ENCODE assay signal across 9 cellular contexts in the genomic region with DNA sequence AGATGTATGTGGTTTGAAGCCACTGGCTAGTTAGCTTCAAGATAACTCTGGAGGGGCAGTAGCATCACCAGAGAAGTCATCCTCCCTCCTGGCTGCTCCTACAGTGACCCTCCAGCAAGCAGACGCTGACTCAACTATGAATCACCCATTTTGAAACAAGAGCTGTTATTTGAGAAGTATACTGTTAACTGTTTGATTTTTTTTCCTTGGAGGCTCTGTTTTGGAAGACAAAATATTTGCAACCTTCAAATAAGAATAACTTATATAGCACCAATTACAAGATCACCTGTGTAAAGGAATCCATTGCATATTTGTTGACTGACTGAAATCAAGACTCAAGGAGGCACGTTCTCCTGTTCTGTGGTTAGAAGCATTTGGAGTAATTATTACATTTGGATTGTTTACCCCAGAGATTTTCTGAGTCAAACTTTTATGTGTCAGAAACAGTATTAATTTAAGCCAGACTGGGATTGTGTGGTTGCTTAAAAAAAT.
A peak's percentile ranks its signal among the peaks of the same experiment; 100 is the strongest.
DNase-seq lines count a peak whose midpoint lies in the region; FAIRE-seq and TF ChIP-seq lines count a peak whose summit lies in the region.
"Had no signal": no experiment of that assay in that cellular context is flagged by ENCODE, and none has a peak within 500 bp of the region (broad histone marks: within the 10 kb centered on the region; RNA-seq: fewer than 3 reads in every experiment).

No MANE protein-coding gene starts in this region.

- no peak overlapping the region for H4K8ac ChIP-seq in mesendoderm (ENCODE audit: low read depth, low read length)

- no peak overlapping the region for H3K56ac ChIP-seq in mesendoderm (ENCODE audit: low read length)

- no peak overlapping the region for H3K4ac ChIP-seq in mesendoderm (ENCODE audit: low read depth, low read length)

- no peak overlapping the region for H2BK5ac ChIP-seq in mesendoderm (ENCODE audit: low read length)

- WGBS in mesendoderm (ENCODE audit: extremely low coverage, insufficient coverage, low lambda C conversion rate) = no CpG with 5 or more reads among the region's 2 CpGs

- DNase-seq in AG09309 (ENCODE audit: low read depth) (peak; percentile 79), HTR-8/SVneo (ENCODE audit: insufficient read length, low spot score) (peak; percentile 53), brain pericyte (ENCODE audit: low read depth, low spot score) (peak; percentile 15), mesendoderm (peak; percentile 76), NCI-H524 (lab: John Stamatoyannopoulos, UW) (no peak), GM10248 (ENCODE audit: extremely low spot score) (no peak), hypothalamus (lab: John Stamatoyannopoulos, UW) (no peak), superior temporal gyrus (ENCODE audit: extremely low spot score) (no peak)
- DNase-seq: NCI-H748 treated with DMSO at 0.1 percent for 48 hours had no signal

- H3K36me3 ChIP-seq in mesendoderm (ENCODE audit: control insufficient read depth, insufficient read depth, low read length) = no peaks in the 10 kb centered on the region

- H3K27me3 ChIP-seq in mesendoderm (ENCODE audit: insufficient read depth, low read length, poor library complexity) = no peaks in the 10 kb centered on the region

- H3K4me2 ChIP-seq in mesendoderm (ENCODE audit: low read length) = no peak overlapping the region

- TF ChIP-seq CTCF in AG09309 (IDR thresholded peaks at IDR 0.05; ENCODE audit: control insufficient read depth, insufficient read depth, low read depth, low read length, missing control alignments) = no peak
- no peak for TF ChIP-seq CTCF in GM10248 (IDR thresholded peaks at IDR 0.05; ENCODE audit: control extremely low read depth, extremely low read depth, low read depth, missing control alignments)

- H3K27ac ChIP-seq in mesendoderm (ENCODE audit: low read depth, low read length) = no peak overlapping the region

- no peak overlapping the region for H3K4me3 ChIP-seq in AG09309 (ENCODE audit: control insufficient read depth, low read depth, low read length)
- H3K4me3 ChIP-seq in mesendoderm (ENCODE audit: low read length) = no peak overlapping the region

- no peaks in the 10 kb centered on the region for H3K79me2 ChIP-seq in mesendoderm (ENCODE audit: control insufficient read depth, insufficient read depth, low read length)

- H2AK5ac ChIP-seq in mesendoderm (ENCODE audit: low read length) = no peak overlapping the region

- POLR2A ChIA-PET in GM10248 (lab: Yijun Ruan, JAX) = no interaction called here

- peaks cover 2% of the 10 kb centered on the region for H3K4me1 ChIP-seq in mesendoderm (ENCODE audit: control insufficient read depth, low read depth, low read length)

- no peak overlapping the region for H3K23ac ChIP-seq in mesendoderm (ENCODE audit: low read length)

- no peak overlapping the region for H2BK15ac ChIP-seq in mesendoderm (replicated peaks; ENCODE audit: low read depth)

- H3K79me1 ChIP-seq in mesendoderm (ENCODE audit: low read length) = no peaks in the 10 kb centered on the region

- no peak overlapping the region for H4K5ac ChIP-seq in mesendoderm (ENCODE audit: low read length)

- FAIRE-seq in HTR-8/SVneo (lab: Jason Lieb, UNC) = peak; percentile 51

- no peak overlapping the region for H2BK120ac ChIP-seq in mesendoderm (ENCODE audit: low read depth, low read length)

- no peak overlapping the region for H3K18ac ChIP-seq in mesendoderm (ENCODE audit: low read length)

- CTCF ChIA-PET in GM10248 (lab: Yijun Ruan, JAX) = interaction anchor here (1.2 to 2.2 kb wide), 3 partner anchors 28 to 566 kb away, joined by 3 to 8 read pairs (median 3); no protein-coding TSS in a partner anchor

- H3K9ac ChIP-seq in mesendoderm (ENCODE audit: low read length) = no peak overlapping the region

Comparison
In these comparisons a context has a peak if more than half of its experiments do, and no peak if none do; other contexts are left out.
1. DNase-seq: peak in AG09309 (single experiment), HTR-8/SVneo (single experiment), brain pericyte (single experiment) and mesendoderm (single experiment); none in NCI-H524 (0 of 2), GM10248 (single experiment), hypothalamus (0 of 51) and superior temporal gyrus (single experiment).